ENCODE assay signal across 5 cellular contexts in the genomic region with DNA sequence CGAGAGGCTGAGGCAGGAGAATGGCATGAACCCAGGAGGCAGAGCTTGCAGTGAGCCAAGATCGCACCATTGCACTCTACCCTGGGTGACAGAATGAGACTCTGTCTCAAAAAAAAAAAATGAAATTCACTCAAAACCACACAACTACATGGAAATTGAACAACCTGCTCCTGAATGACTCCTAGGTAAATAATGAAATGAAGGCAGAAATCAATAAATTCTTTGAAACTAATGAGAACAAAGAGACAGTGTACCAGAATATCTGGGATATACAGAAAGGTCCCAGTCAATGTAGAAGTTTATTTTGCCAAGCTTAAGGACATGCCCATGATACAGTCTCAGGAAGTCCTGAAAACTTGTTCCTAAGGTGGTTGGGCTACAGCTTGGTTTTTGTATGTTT. TPM values are rescaled to one million over a fixed set of nuclear protein-coding genes. Genes with fewer than 3 reads are reported as not detected.
"Had no signal": no experiment of that assay in that cellular context is flagged by ENCODE, and none has a peak within 500 bp of the region (broad histone marks: within the 10 kb centered on the region; RNA-seq: fewer than 3 reads in every experiment).

No MANE protein-coding gene starts in this region.

RNA-seq across cellular contexts. Expression of a gene that starts 16.6 kb away (rescaled TPM):
- total RNA-seq: OCI-LY7, RPMI7951, SJCRH30, SJSA1 had no signal
- polyA plus RNA-seq: SK-N-SH had no signal
